ENCODE assay signal across 5 cellular contexts in genomic region chr13:98851276-98851675, GRCh38.
"Had no signal": no experiment of that assay in that cellular context is flagged by ENCODE, and none has a peak within 500 bp of the region (broad histone marks: within the 10 kb centered on the region; RNA-seq: fewer than 3 reads in every experiment).

No MANE protein-coding gene starts in this region.

- H3K4me3 Mint-ChIP-seq: GM23338, H9 had no signal

- ATAC-seq: GM23338, K562 had no signal

- H3K4me3 ChIP-seq: GM23338, K562 had no signal

- DNase-seq: H9, HCEC 1CT, IMR-90 had no signal

- H3K27ac Mint-ChIP-seq: GM23338 had no signal

- H3K9me3 Mint-ChIP-seq: GM23338, H9 had no signal
